ENCODE assay signal across 8 cellular contexts in genomic region chr2:50529600-50530218, GRCh38.
A peak's percentile ranks its signal among the peaks of the same experiment; 100 is the strongest.
DNase-seq lines count a peak whose midpoint lies in the region; ATAC-seq and TF ChIP-seq lines count a peak whose summit lies in the region.

No MANE protein-coding gene starts in this region.

- no peaks in the 10 kb centered on the region for H3F3A ChIP-seq in DOHH2 (ENCODE audit: control insufficient read depth, insufficient read depth)

- peak; percentile 58 for DNase-seq in NCI-H748 (lab: John Stamatoyannopoulos, UW; ENCODE audit: unreplicated experiment)
- DNase-seq in central memory CD4-positive, alpha-beta T cell: peak; percentile 1
- no peak for DNase-seq in lung (ENCODE audit: low spot score)
- no peak for DNase-seq in NCI-H1048 (lab: John Stamatoyannopoulos, UW)
- no peak for DNase-seq in T-helper 9 cell

- no peak overlapping the region for H3K4me3 ChIP-seq in DOHH2 (ENCODE audit: low read length)
- no peak overlapping the region for H3K4me3 ChIP-seq in lung

- WGBS in lung, 2 donors: 13% methylated on average over 7 of the region's 7 CpGs

- ATAC-seq in GM19467 (IDR thresholded peaks at IDR 0.05; ENCODE audit: unreplicated experiment): peak; percentile 89
- ATAC-seq in HG03460 (IDR thresholded peaks at IDR 0.05; ENCODE audit: unreplicated experiment): peak; percentile 79
- peak; percentile 69 for ATAC-seq in lung (ENCODE audit: insufficient read depth, low FRiP score)

- no peak overlapping the region for H3K27ac ChIP-seq in DOHH2 (ENCODE audit: low read depth, low read length)
- no peak overlapping the region for H3K27ac ChIP-seq in lung (ENCODE audit: low read depth in 1 of 2, low read length in 1 of 2)

- TF ChIP-seq CTCF in DOHH2 (IDR thresholded peaks at IDR 0.05; ENCODE audit: low read depth, low read length, poor library complexity, severe bottlenecking) (peak; percentile 58), lung (IDR thresholded peaks at IDR 0.05; ENCODE audit: control extremely low read depth, extremely low read depth) (peak; percentile 10)

- 0 out of 2 replicates have a peak overlapping the region, but pooled peaks have one; percentile 38 for H3K4me2 ChIP-seq in DOHH2 (ENCODE audit: low read length)

- no peaks in the 10 kb centered on the region for H3K9me3 ChIP-seq in DOHH2 (ENCODE audit: control insufficient read depth, insufficient read depth, low read length)
- no peaks in the 10 kb centered on the region for H3K9me3 ChIP-seq in lung (ENCODE audit: control insufficient read depth in 2 of 2, insufficient read depth in 1 of 2, low read length in 1 of 2)

- no peaks in the 10 kb centered on the region for H3K9me2 ChIP-seq in DOHH2 (replicated peaks; ENCODE audit: control insufficient read depth, low read length)

- no peaks in the 10 kb centered on the region for H3K27me3 ChIP-seq in DOHH2 (ENCODE audit: control insufficient read depth, low read length)
- no peaks in the 10 kb centered on the region for H3K27me3 ChIP-seq in lung (ENCODE audit: control insufficient read depth, insufficient read depth)

- H4K20me1 ChIP-seq in DOHH2 (ENCODE audit: control insufficient read depth, insufficient read depth, low read depth, low read length): no peaks in the 10 kb centered on the region

- no peaks in the 10 kb centered on the region for H3K79me2 ChIP-seq in DOHH2 (ENCODE audit: control insufficient read depth, low read length)

- no peaks in the 10 kb centered on the region for H3K36me3 ChIP-seq in DOHH2 (ENCODE audit: control insufficient read depth, low read length)
- no peaks in the 10 kb centered on the region for H3K36me3 ChIP-seq in lung (ENCODE audit: control insufficient read depth in 2 of 2, insufficient read depth in 2 of 2, low read length in 2 of 2)

- peaks cover 23% of the 10 kb centered on the region for H3K4me1 ChIP-seq in DOHH2 (ENCODE audit: control insufficient read depth, low read length)
- no peaks in the 10 kb centered on the region for H3K4me1 ChIP-seq in lung (ENCODE audit: control insufficient read depth in 2 of 2, insufficient read depth in 2 of 2, low read length in 2 of 2)

Comparison
In these comparisons a context has a peak if more than half of its experiments do, and no peak if none do; other contexts are left out.
1. DNase-seq: peak in NCI-H748 (single experiment) and central memory CD4-positive, alpha-beta T cell (single experiment); none in lung (single experiment), NCI-H1048 (single experiment) and T-helper 9 cell (single experiment).
2. Peak in every context shown above with its lines, with median percentiles within 50 percentile points of each other: ATAC-seq.